Comparison of ENCODE assay signal across 30 cellular contexts in the genomic region with DNA sequence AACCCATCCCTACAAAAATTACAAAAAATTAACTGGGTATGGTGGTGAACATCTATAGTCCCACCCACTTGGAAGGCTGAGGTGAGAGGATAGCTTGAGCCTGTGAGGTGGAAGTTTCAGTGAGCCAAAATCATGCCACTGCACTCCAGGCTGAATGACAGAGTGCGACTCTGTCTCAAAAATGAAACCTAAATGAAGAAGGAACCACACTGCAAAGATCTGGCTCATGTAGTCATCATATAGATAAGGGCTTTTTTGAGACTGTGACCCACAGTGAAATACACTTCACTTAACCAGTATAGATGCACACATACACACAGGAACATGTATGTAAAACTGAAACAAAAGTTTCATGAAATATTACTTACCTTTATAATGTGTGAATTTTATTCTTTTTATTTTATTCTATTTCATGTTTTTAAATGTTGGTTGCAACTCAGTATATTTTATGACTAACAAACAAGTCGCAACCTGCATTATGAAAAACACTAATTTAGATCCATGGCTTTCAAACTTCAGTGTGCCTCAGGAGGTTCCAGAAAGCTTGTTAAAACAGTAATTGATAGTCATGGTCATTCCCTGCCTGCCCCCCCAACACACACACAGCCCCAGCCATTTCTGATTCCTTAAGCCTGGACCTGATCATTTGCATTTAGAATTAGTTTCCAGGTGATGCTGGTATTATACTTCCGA.
"Had no signal": no experiment of that assay in that cellular context is flagged by ENCODE, and none has a peak within 500 bp of the region (broad histone marks: within the 10 kb centered on the region; RNA-seq: fewer than 3 reads in every experiment).

No MANE protein-coding gene starts in this region.

- H3K27ac Mint-ChIP-seq: activated CD4-positive, alpha-beta memory T cell treated with anti-CD3 and anti-CD28 coated beads for 36 hours; activated CD4-positive, alpha-beta T cell treated with anti-CD3 and anti-CD28 coated beads for 36 hours; activated CD4-positive, alpha-beta T cell treated with anti-CD3 and anti-CD28 coated beads, Interleukin-2, amount 10 ng/mL, durations not matched to agents 24 days and 14 days; activated CD8-positive, alpha-beta memory T cell treated with anti-CD3 and anti-CD28 coated beads, Interleukin-2, amount 10 ng/mL, durations not matched to agents 7 days and 5 days; activated CD8-positive, alpha-beta T cell treated with anti-CD3 and anti-CD28 coated beads, Interleukin-2, amount 10 ng/mL, durations not matched to agents 7 days and 5 days; activated naive CD4-positive, alpha-beta T cell treated with anti-CD3 and anti-CD28 coated beads, Interleukin-2, amount 10 ng/mL, durations not matched to agents 7 days and 5 days; activated naive CD4-positive, alpha-beta T cell treated with anti-CD3 and anti-CD28 coated beads, Interleukin-2, amount 50 U/mL, for 72 hours; activated naive CD8-positive, alpha-beta T cell treated with anti-CD3 and anti-CD28 coated beads, Interleukin-2, amount 10 ng/mL, durations not matched to agents 7 days and 5 days; activated T-helper 1 cell treated with anti-CD3 and anti-CD28 coated beads, Interleukin-12 subunit alpha, Interleukin-12 subunit beta, Interleukin-2, Interleukin-4 antibody, amounts not matched to agents 30 ng/mL and 10 ng/mL and 1 ng/mL, durations not matched to agents 14 hours and 24 hours and 36 hours; activated T-helper 2 cell treated with anti-CD3 and anti-CD28 coated beads, Interferon-gamma antibody, Interleukin-2, Interleukin-4, amounts not matched to agents 10 μg/mL and 5 μg/mL and 100 μg/mL, durations not matched to agents 14 hours and 24 hours and 36 hours; brain; effector memory CD8-positive, alpha-beta T cell had no signal

- H3K4me3 Mint-ChIP-seq: activated CD4-positive, alpha-beta memory T cell treated with anti-CD3 and anti-CD28 coated beads for 36 hours; activated CD4-positive, alpha-beta T cell treated with anti-CD3 and anti-CD28 coated beads for 36 hours; activated CD4-positive, alpha-beta T cell treated with anti-CD3 and anti-CD28 coated beads, Interleukin-2, amount 10 ng/mL, durations not matched to agents 24 days and 14 days; activated CD8-positive, alpha-beta memory T cell treated with anti-CD3 and anti-CD28 coated beads, Interleukin-2, amount 10 ng/mL, durations not matched to agents 7 days and 5 days; activated CD8-positive, alpha-beta T cell treated with anti-CD3 and anti-CD28 coated beads, Interleukin-2, amount 10 ng/mL, durations not matched to agents 7 days and 5 days; activated naive CD4-positive, alpha-beta T cell treated with anti-CD3 and anti-CD28 coated beads, Interleukin-2, amount 10 ng/mL, durations not matched to agents 7 days and 5 days; activated naive CD8-positive, alpha-beta T cell treated with anti-CD3 and anti-CD28 coated beads, Interleukin-2, amount 10 ng/mL, durations not matched to agents 7 days and 5 days; activated T-helper 1 cell treated with anti-CD3 and anti-CD28 coated beads, Interleukin-12 subunit alpha, Interleukin-12 subunit beta, Interleukin-2, Interleukin-4 antibody, amounts not matched to agents 30 ng/mL and 10 ng/mL and 1 ng/mL, durations not matched to agents 14 hours and 24 hours and 36 hours; brain; central memory CD8-positive, alpha-beta T cell; effector memory CD8-positive, alpha-beta T cell had no signal

- H3K9me3 ChIP-seq: ascending aorta, breast epithelium, gastrocnemius medialis, heart left ventricle had no signal

- H3K27me3 Mint-ChIP-seq: activated CD4-positive, alpha-beta memory T cell treated with anti-CD3 and anti-CD28 coated beads for 36 hours; activated CD4-positive, alpha-beta T cell treated with anti-CD3 and anti-CD28 coated beads for 36 hours; activated CD4-positive, alpha-beta T cell treated with anti-CD3 and anti-CD28 coated beads, Interleukin-2, amount 10 ng/mL, durations not matched to agents 24 days and 14 days; activated CD8-positive, alpha-beta memory T cell treated with anti-CD3 and anti-CD28 coated beads, Interleukin-2, amount 10 ng/mL, durations not matched to agents 7 days and 5 days; activated naive CD4-positive, alpha-beta T cell treated with anti-CD3 and anti-CD28 coated beads, Interleukin-2, amount 10 ng/mL, durations not matched to agents 7 days and 5 days; activated naive CD8-positive, alpha-beta T cell treated with anti-CD3 and anti-CD28 coated beads, Interleukin-2, amount 10 ng/mL, durations not matched to agents 7 days and 5 days; central memory CD8-positive, alpha-beta T cell; effector memory CD8-positive, alpha-beta T cell had no signal

- H3K27ac ChIP-seq: ascending aorta, breast epithelium, coronary artery, gastrocnemius medialis, heart left ventricle had no signal

- H3K36me3 ChIP-seq: breast epithelium, heart left ventricle had no signal

- H3K4me3 ChIP-seq: ascending aorta, breast epithelium, coronary artery, gastrocnemius medialis, heart left ventricle had no signal

- H3K4me1 Mint-ChIP-seq: activated CD4-positive, alpha-beta T cell treated with anti-CD3 and anti-CD28 coated beads for 36 hours; activated CD4-positive, alpha-beta T cell treated with anti-CD3 and anti-CD28 coated beads, Interleukin-2, amount 10 ng/mL, durations not matched to agents 24 days and 14 days; activated CD8-positive, alpha-beta memory T cell treated with anti-CD3 and anti-CD28 coated beads, Interleukin-2, amount 10 ng/mL, durations not matched to agents 7 days and 5 days; activated naive CD4-positive, alpha-beta T cell treated with anti-CD3 and anti-CD28 coated beads, Interleukin-2, amount 10 ng/mL, durations not matched to agents 7 days and 5 days; brain; central memory CD8-positive, alpha-beta T cell had no signal

- H3K4me1 ChIP-seq: ascending aorta, breast epithelium, gastrocnemius medialis, heart left ventricle had no signal

- H3K36me3 Mint-ChIP-seq: activated naive CD4-positive, alpha-beta T cell treated with anti-CD3 and anti-CD28 coated beads, Interleukin-2, amount 10 ng/mL, durations not matched to agents 7 days and 5 days; activated naive CD8-positive, alpha-beta T cell treated with anti-CD3 and anti-CD28 coated beads, Interleukin-2, amount 10 ng/mL, durations not matched to agents 7 days and 5 days; brain had no signal

- H3K9me3 Mint-ChIP-seq: activated CD4-positive, alpha-beta memory T cell treated with anti-CD3 and anti-CD28 coated beads for 36 hours; activated CD4-positive, alpha-beta T cell treated with anti-CD3 and anti-CD28 coated beads, Interleukin-2, amount 10 ng/mL, durations not matched to agents 24 days and 14 days; activated naive CD4-positive, alpha-beta T cell treated with anti-CD3 and anti-CD28 coated beads, Interleukin-2, amount 10 ng/mL, durations not matched to agents 7 days and 5 days; activated naive CD4-positive, alpha-beta T cell treated with anti-CD3 and anti-CD28 coated beads, Interleukin-2, amount 50 U/mL, for 72 hours; activated naive CD8-positive, alpha-beta T cell treated with anti-CD3 and anti-CD28 coated beads, Interleukin-2, amount 10 ng/mL, durations not matched to agents 7 days and 5 days; activated T-helper 1 cell treated with anti-CD3 and anti-CD28 coated beads, Interleukin-12 subunit alpha, Interleukin-12 subunit beta, Interleukin-2, Interleukin-4 antibody, amounts not matched to agents 30 ng/mL and 10 ng/mL and 1 ng/mL, durations not matched to agents 14 hours and 24 hours and 36 hours; activated T-helper 2 cell treated with anti-CD3 and anti-CD28 coated beads, Interferon-gamma antibody, Interleukin-2, Interleukin-4, amounts not matched to agents 10 μg/mL and 5 μg/mL and 100 μg/mL, durations not matched to agents 14 hours and 24 hours and 36 hours; brain; central memory CD8-positive, alpha-beta T cell; effector memory CD8-positive, alpha-beta T cell had no signal

- DNase-seq: activated CD4-positive, alpha-beta memory T cell treated with anti-CD3 and anti-CD28 coated beads for 36 hours; activated CD4-positive, alpha-beta T cell treated with anti-CD3 and anti-CD28 coated beads for 36 hours; activated CD4-positive, alpha-beta T cell treated with anti-CD3 and anti-CD28 coated beads, Interleukin-2, amount 10 ng/mL, durations not matched to agents 24 days and 14 days; activated CD4-positive, CD25-positive, alpha-beta regulatory T cell; activated CD4-positive, CD25-positive, alpha-beta regulatory T cell treated with anti-CD3 and anti-CD28 coated beads, Interleukin-2, amount 50 U/mL, for 72 hours; activated CD8-positive, alpha-beta memory T cell treated with anti-CD3 and anti-CD28 coated beads, Interleukin-2, amount 10 ng/mL, durations not matched to agents 7 days and 5 days; activated CD8-positive, alpha-beta memory T cell treated with anti-CD3 and anti-CD28 coated beads, Interleukin-2, amount 50 U/mL, for 4 hours; activated CD8-positive, alpha-beta T cell treated with anti-CD3 and anti-CD28 coated beads, Interleukin-2, amount 10 ng/mL, durations not matched to agents 7 days and 5 days; activated effector memory CD4-positive, alpha-beta T cell treated with anti-CD3 and anti-CD28 coated beads, Interleukin-2, amount 50 U/mL, for 16 hours; activated naive CD4-positive, alpha-beta T cell; activated naive CD4-positive, alpha-beta T cell treated with anti-CD3 and anti-CD28 coated beads, Interleukin-2, amount 10 ng/mL, durations not matched to agents 7 days and 5 days; activated naive CD8-positive, alpha-beta T cell treated with anti-CD3 and anti-CD28 coated beads, Interleukin-2, amount 10 ng/mL, durations not matched to agents 7 days and 5 days; activated T-cell treated with anti-CD3 and anti-CD28 coated beads, Interleukin-2, amount 50 U/mL, for 1 hour; activated T-cell treated with anti-CD3 and anti-CD28 coated beads, Interleukin-2, amount 50 U/mL, for 48 hours; dermis blood vessel endothelial cell; effector CD4-positive, alpha-beta T cell; effector memory CD8-positive, alpha-beta T cell; foreskin fibroblast; gastrocnemius medialis; glutamatergic neuron; heart left ventricle; T-helper 2 cell had no signal

- H3K27me3 ChIP-seq: ascending aorta, breast epithelium, gastrocnemius medialis, heart left ventricle had no signal
